Comparison of ENCODE assay signal across 1 cellular context in genomic region chr6:89352329-89353117, GRCh38.
TF ChIP-seq lines count a peak whose summit lies in the region.

Gene UBE2J1 (minus strand): TSS chr6:89352722. CDS start chr6:89352569, 153 bp downstream.

TF ChIP-seq in HepG2, 621 proteins besides CTCF, POLR2A, EP300 and RAD21 (continued from another document and continues in another):
- no peak for TF ChIP-seq HMGA1 (CRISPR knock-in tag; conservative IDR thresholded peaks at IDR 0.05)
- no peak for TF ChIP-seq ERF (CRISPR knock-in tag; IDR thresholded peaks at IDR 0.05)
- TF ChIP-seq RARA (CRISPR knock-in tag; IDR thresholded peaks at IDR 0.05) = 0 out of 2 replicates have a peak, but pooled peaks have one; percentile 7
- no peak for TF ChIP-seq ZBTB49 (CRISPR knock-in tag; IDR thresholded peaks at IDR 0.05; ENCODE audit: borderline replicate concordance)
- 0 out of 2 replicates have a peak, but pooled peaks have one; percentile 55 for TF ChIP-seq ZFP41 (CRISPR knock-in tag; IDR thresholded peaks at IDR 0.05; ENCODE audit: borderline replicate concordance)
- no peak for TF ChIP-seq ZNF629 (CRISPR knock-in tag; conservative IDR thresholded peaks at IDR 0.05)
- no peak for TF ChIP-seq SMC3 (IDR thresholded peaks at IDR 0.05; ENCODE audit: low read length)
- no peak for TF ChIP-seq MAFK (conservative IDR thresholded peaks at IDR 0.05 in 1 of 2, IDR thresholded peaks at IDR 0.05 in 1 of 2; ENCODE audit: low read length in 2 of 2)
- no peak for TF ChIP-seq ZBTB21 (CRISPR knock-in tag; IDR thresholded peaks at IDR 0.05)
- no peak for TF ChIP-seq SETDB1 (CRISPR knock-in tag; IDR thresholded peaks at IDR 0.05; ENCODE audit: borderline replicate concordance)
- no peak for TF ChIP-seq ZNF766 (CRISPR knock-in tag; IDR thresholded peaks at IDR 0.05; ENCODE audit: borderline replicate concordance)
- TF ChIP-seq ZNF75D (CRISPR knock-in tag; IDR thresholded peaks at IDR 0.05; ENCODE audit: borderline replicate concordance) = no peak
- peak; percentile 92 for TF ChIP-seq ZNF761 (CRISPR knock-in tag; conservative IDR thresholded peaks at IDR 0.05)
- TF ChIP-seq ZFP91 (CRISPR knock-in tag; IDR thresholded peaks at IDR 0.05; ENCODE audit: borderline replicate concordance) = peak; percentile 92
- TF ChIP-seq ZNF230 (CRISPR knock-in tag; IDR thresholded peaks at IDR 0.05) = peak; percentile 68; the same call in 1 of the 2 replicates
- TF ChIP-seq ZFP1 (CRISPR knock-in tag; IDR thresholded peaks at IDR 0.05) = no peak
- TF ChIP-seq TFAP4 (IDR thresholded peaks at IDR 0.05; ENCODE audit: borderline replicate concordance, low read depth) = no peak
- TF ChIP-seq SMARCC2 (IDR thresholded peaks at IDR 0.05) = no peak
- TF ChIP-seq ZBTB4 (CRISPR knock-in tag; IDR thresholded peaks at IDR 0.05; ENCODE audit: borderline replicate concordance) = no peak
- TF ChIP-seq SYNCRIP (IDR thresholded peaks at IDR 0.05; ENCODE audit: insufficient read depth, low read depth, low read length) = no peak
- no peak for TF ChIP-seq RORA (CRISPR knock-in tag; IDR thresholded peaks at IDR 0.05)
- TF ChIP-seq PBX2 (CRISPR knock-in tag; IDR thresholded peaks at IDR 0.05) = no peak
- TF ChIP-seq BHLHE40 (IDR thresholded peaks at IDR 0.05; ENCODE audit: low read length) = no peak
- TF ChIP-seq ATM (IDR thresholded peaks at IDR 0.05; ENCODE audit: borderline replicate concordance) = no peak
- no peak for TF ChIP-seq TEAD2 (CRISPR knock-in tag; IDR thresholded peaks at IDR 0.05)
- no peak for TF ChIP-seq ZNF792 (CRISPR knock-in tag; IDR thresholded peaks at IDR 0.05)
- TF ChIP-seq KDM6A (CRISPR knock-in tag; IDR thresholded peaks at IDR 0.05; ENCODE audit: low read depth) = no peak
- TF ChIP-seq NFAT5 (CRISPR knock-in tag; IDR thresholded peaks at IDR 0.05) = 0 out of 2 replicates have a peak, but pooled peaks have one; percentile 57
- TF ChIP-seq SIN3B (IDR thresholded peaks at IDR 0.05; ENCODE audit: low read length) = no peak
- no peak for TF ChIP-seq ZNF850 (CRISPR knock-in tag; conservative IDR thresholded peaks at IDR 0.05)
- no peak for TF ChIP-seq ZNF414 (CRISPR knock-in tag; IDR thresholded peaks at IDR 0.05)
- no peak for TF ChIP-seq FIP1L1 (IDR thresholded peaks at IDR 0.05; ENCODE audit: borderline replicate concordance, insufficient read depth, low read depth, low read length)
- peak; percentile 67; the same call in 1 of the 2 replicates for TF ChIP-seq TFDP1 (CRISPR knock-in tag; IDR thresholded peaks at IDR 0.05; ENCODE audit: borderline replicate concordance)
- TF ChIP-seq MEIS1 (CRISPR knock-in tag; IDR thresholded peaks at IDR 0.05; ENCODE audit: borderline replicate concordance) = no peak
- TF ChIP-seq HOXA9 (CRISPR knock-in tag; IDR thresholded peaks at IDR 0.05; ENCODE audit: borderline replicate concordance) = peak; percentile 62; the same call in 1 of the 2 replicates
- TF ChIP-seq PCBP1 (IDR thresholded peaks at IDR 0.05; ENCODE audit: borderline replicate concordance, low read depth, low read length) = no peak
- TF ChIP-seq ATAD3A (CRISPR knock-in tag; IDR thresholded peaks at IDR 0.05) = 0 out of 2 replicates have a peak, but pooled peaks have one; percentile 49
- no peak for TF ChIP-seq THAP9 (CRISPR knock-in tag; IDR thresholded peaks at IDR 0.05; ENCODE audit: borderline replicate concordance)
- TF ChIP-seq ZNF788 (CRISPR knock-in tag; IDR thresholded peaks at IDR 0.05; ENCODE audit: borderline replicate concordance) = peak; percentile 77
- no peak for TF ChIP-seq SIX4 (CRISPR knock-in tag; IDR thresholded peaks at IDR 0.05)
